In the genomic region with DNA sequence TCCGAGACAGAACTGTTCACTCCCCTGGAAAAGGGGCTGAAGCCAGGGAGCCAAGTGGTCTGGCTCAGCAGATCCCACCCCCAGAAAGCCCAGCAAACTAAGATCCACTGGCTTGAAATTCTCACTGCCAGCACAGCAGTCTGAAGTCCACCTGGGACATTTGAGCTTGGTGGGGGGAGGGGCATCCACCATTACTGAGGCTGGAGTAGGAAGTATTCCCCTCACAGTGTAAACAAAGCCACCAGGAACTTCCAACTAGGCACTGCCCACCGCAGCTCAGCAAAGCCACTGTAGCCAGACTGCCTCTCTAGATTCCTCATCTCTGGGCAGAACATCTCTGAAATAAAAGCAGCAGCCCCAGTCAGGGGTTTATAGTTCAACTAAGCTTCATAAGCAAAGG, we compare ENCODE assay signal across 6 cellular contexts.
DNase-seq lines count a peak whose midpoint lies in the region; ATAC-seq, FAIRE-seq and TF ChIP-seq lines count a peak whose summit lies in the region.
"Not testable (repeated sequence)": the region's sequence is repeated elsewhere in the genome, so short reads cannot be mapped to it uniquely, and the experiment has no call there.

No MANE protein-coding gene starts in this region.

- TF ChIP-seq EP300 in HepG2 (IDR thresholded peaks at IDR 0.05; ENCODE audit: low read depth in 2 of 2, low read length in 2 of 2); HepG2 (CRISPR knock-in tag; IDR thresholded peaks at IDR 0.05; ENCODE audit: borderline replicate concordance); stomach (IDR thresholded peaks at IDR 0.05): not testable (repeated sequence)

- H3K4me3 ChIP-seq in hepatocyte, stomach: not testable (repeated sequence)
- peak overlapping the region in 1 of 3 experiments; percentile 37; a peak in 2 of 6 replicates for H3K4me3 ChIP-seq in HepG2 (replicated peaks in 1 of 3; ENCODE audit: insufficient read depth in 1 of 3, low read depth in 2 of 3, low read length in 3 of 3)

- not testable (repeated sequence) for H3K4me2 ChIP-seq in hepatocyte
- H3K4me2 ChIP-seq in HepG2 (ENCODE audit: low read depth, low read length), result peak overlapping the region; percentile 51

- POLR2A ChIA-PET in HepG2 (lab: Yijun Ruan, JAX), result not testable (repeated sequence)

- H3K27me3 ChIP-seq in hepatocyte; HepG2 (ENCODE audit: control insufficient read depth in 1 of 2, insufficient read depth in 2 of 2, low read length in 2 of 2); stomach: not testable (repeated sequence)

- TF ChIP-seq POLR2A in HepG2 (IDR thresholded peaks at IDR 0.05; ENCODE audit: insufficient read depth in 1 of 2, low read depth in 2 of 2, low read length in 2 of 2); stomach (IDR thresholded peaks at IDR 0.05): not testable (repeated sequence)

- not testable (repeated sequence) for H3K27ac ChIP-seq in hepatocyte; HepG2 (ENCODE audit: extremely low read length, insufficient read depth, low read length); stomach

- H3K9ac ChIP-seq in HepG2 (ENCODE audit: insufficient read depth, low read depth, low read length), result not testable (repeated sequence)

- H3K9me3 ChIP-seq in hepatocyte (ENCODE audit: low read depth); HepG2 (ENCODE audit: low read length); stomach: not testable (repeated sequence)

- TF ChIP-seq CTCF in hepatocyte (IDR thresholded peaks at IDR 0.05; ENCODE audit: poor library complexity); HepG2 (CRISPR knock-in tag; IDR thresholded peaks at IDR 0.05); stomach (IDR thresholded peaks at IDR 0.05): not testable (repeated sequence)

- not testable (repeated sequence) for H2AFZ ChIP-seq in hepatocyte
- peak overlapping the region; percentile 15 for H2AFZ ChIP-seq in HepG2 (ENCODE audit: low read length)

- not testable (repeated sequence) for H3K9me2 ChIP-seq in hepatocyte (replicated peaks; ENCODE audit: insufficient read depth)

- not testable (repeated sequence) for H3K79me2 ChIP-seq in hepatocyte; HepG2 (ENCODE audit: insufficient read depth, low read length)

- DNase-seq in DMS53 (lab: John Stamatoyannopoulos, UW) (peak; percentile 16), HT-29 (ENCODE audit: low spot score) (peak; percentile 23), NCI-H69 (lab: John Stamatoyannopoulos, UW) (peak; percentile 45), hepatocyte (ENCODE audit: low spot score) (peak; percentile 38), HepG2 (ENCODE audit: low spot score) (peak; percentile 55), stomach (peak; percentile 52)

- in situ Hi-C loops in HepG2 (cut with HindIII; ENCODE audit: extremely low pct_ligation_motif_present, low pct_unique_long_range_greater_than_20kb), result not testable (repeated sequence)

- not testable (repeated sequence) for BruUV-seq in HepG2 (replicated peaks; lab: Mats Ljungman, UMichigan)

- not testable (repeated sequence) for FAIRE-seq in HepG2 (lab: Jason Lieb, UNC)

- peak; percentile 52 for ATAC-seq in HepG2

- not testable (repeated sequence) for TF ChIP-seq RAD21 in HepG2 (CRISPR knock-in tag; IDR thresholded peaks at IDR 0.05)

- 58% methylated on average over 2 of the region's 2 CpGs for WGBS in hepatocyte (ENCODE audit: low lambda C conversion rate, missing lambda C conversion rate)
- WGBS in HepG2 (ENCODE audit: low lambda C conversion rate), result 8% methylated on average over 2 of the region's 2 CpGs
- 60 to 71% (median 64%) methylated on average over 2 of the region's 2 CpGs for WGBS in stomach, 5 donors

- H3K4me1 ChIP-seq in hepatocyte (ENCODE audit: insufficient read depth), result not testable (repeated sequence)
- peaks cover 12% of the 10 kb centered on the region for H3K4me1 ChIP-seq in HepG2 (ENCODE audit: insufficient read depth, low read length)
- peaks cover 0 to 16% (median 7%) of the 10 kb centered on the region in 4 donors for H3K4me1 ChIP-seq in stomach

- CTCF ChIA-PET in HepG2 (lab: Yijun Ruan, JAX; ENCODE audit: low intra/inter-chr PET ratio, low total read pairs), result not testable (repeated sequence)

- H3K36me3 ChIP-seq in hepatocyte (replicated peaks; ENCODE audit: insufficient read depth, low read depth); HepG2 (replicated peaks in 1 of 2; ENCODE audit: control insufficient read depth in 1 of 2, insufficient read depth in 2 of 2, low read length in 2 of 2); stomach: not testable (repeated sequence)

- not testable (repeated sequence) for H4K20me1 ChIP-seq in hepatocyte (ENCODE audit: insufficient read depth, poor library complexity, severe bottlenecking); HepG2 (ENCODE audit: insufficient read depth, low read length)

- intact Hi-C loops in HepG2 (cut with micrococcal nuclease; ENCODE audit: unreplicated experiment); stomach (cut with DNase I; ENCODE audit: low total_unique reads): not testable (repeated sequence)

TF ChIP-seq in HepG2, 621 proteins besides CTCF, POLR2A, EP300 and RAD21 (continues in another document):
- TF ChIP-seq FOXA3 (CRISPR knock-in tag; IDR thresholded peaks at IDR 0.05), result peak; percentile 69
- TF ChIP-seq ZNF788 (CRISPR knock-in tag; IDR thresholded peaks at IDR 0.05; ENCODE audit: borderline replicate concordance), result peak; percentile 30; the same call in 1 of the 2 replicates
- peak; percentile 34 for TF ChIP-seq TEAD3 (CRISPR knock-in tag; optimal IDR thresholded peaks at IDR 0.05; ENCODE audit: borderline replicate concordance)
- TF ChIP-seq FOXA1 (IDR thresholded peaks at IDR 0.05); HNF4G (CRISPR knock-in tag; IDR thresholded peaks at IDR 0.05; ENCODE audit: borderline replicate concordance, low read depth): not testable (repeated sequence)
- peak; percentile 78 for TF ChIP-seq FOXA1 (CRISPR knock-in tag; IDR thresholded peaks at IDR 0.05)
- TF ChIP-seq, protein P1, sequence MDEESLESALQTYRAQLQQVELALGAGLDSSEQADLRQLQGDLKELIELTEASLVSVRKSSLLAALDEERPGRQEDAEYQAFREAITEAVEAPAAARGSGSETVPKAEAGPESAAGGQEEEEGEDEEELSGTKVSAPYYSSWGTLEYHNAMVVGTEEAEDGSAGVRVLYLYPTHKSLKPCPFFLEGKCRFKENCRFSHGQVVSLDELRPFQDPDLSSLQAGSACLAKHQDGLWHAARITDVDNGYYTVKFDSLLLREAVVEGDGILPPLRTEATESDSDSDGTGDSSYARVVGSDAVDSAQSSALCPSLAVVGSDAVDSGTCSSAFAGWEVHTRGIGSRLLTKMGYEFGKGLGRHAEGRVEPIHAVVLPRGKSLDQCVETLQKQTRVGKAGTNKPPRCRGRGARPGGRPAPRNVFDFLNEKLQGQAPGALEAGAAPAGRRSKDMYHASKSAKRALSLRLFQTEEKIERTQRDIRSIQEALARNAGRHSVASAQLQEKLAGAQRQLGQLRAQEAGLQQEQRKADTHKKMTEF (CRISPR knock-in tag; IDR thresholded peaks at IDR 0.05), result 0 out of 2 replicates have a peak, but pooled peaks have one; percentile 28
- 0 out of 2 replicates have a peak, but pooled peaks have one; percentile 11 for TF ChIP-seq HNF4G (IDR thresholded peaks at IDR 0.05; ENCODE audit: borderline replicate concordance, low read depth, low read length)
- TF ChIP-seq, protein P2, sequence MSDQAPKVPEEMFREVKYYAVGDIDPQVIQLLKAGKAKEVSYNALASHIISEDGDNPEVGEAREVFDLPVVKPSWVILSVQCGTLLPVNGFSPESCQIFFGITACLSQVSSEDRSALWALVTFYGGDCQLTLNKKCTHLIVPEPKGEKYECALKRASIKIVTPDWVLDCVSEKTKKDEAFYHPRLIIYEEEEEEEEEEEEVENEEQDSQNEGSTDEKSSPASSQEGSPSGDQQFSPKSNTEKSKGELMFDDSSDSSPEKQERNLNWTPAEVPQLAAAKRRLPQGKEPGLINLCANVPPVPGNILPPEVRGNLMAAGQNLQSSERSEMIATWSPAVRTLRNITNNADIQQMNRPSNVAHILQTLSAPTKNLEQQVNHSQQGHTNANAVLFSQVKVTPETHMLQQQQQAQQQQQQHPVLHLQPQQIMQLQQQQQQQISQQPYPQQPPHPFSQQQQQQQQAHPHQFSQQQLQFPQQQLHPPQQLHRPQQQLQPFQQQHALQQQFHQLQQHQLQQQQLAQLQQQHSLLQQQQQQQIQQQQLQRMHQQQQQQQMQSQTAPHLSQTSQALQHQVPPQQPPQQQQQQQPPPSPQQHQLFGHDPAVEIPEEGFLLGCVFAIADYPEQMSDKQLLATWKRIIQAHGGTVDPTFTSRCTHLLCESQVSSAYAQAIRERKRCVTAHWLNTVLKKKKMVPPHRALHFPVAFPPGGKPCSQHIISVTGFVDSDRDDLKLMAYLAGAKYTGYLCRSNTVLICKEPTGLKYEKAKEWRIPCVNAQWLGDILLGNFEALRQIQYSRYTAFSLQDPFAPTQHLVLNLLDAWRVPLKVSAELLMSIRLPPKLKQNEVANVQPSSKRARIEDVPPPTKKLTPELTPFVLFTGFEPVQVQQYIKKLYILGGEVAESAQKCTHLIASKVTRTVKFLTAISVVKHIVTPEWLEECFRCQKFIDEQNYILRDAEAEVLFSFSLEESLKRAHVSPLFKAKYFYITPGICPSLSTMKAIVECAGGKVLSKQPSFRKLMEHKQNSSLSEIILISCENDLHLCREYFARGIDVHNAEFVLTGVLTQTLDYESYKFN (CRISPR knock-in tag; conservative IDR thresholded peaks at IDR 0.05), result peak; percentile 58
- TF ChIP-seq FOXK1 (CRISPR knock-in tag; IDR thresholded peaks at IDR 0.05; ENCODE audit: borderline replicate concordance, low read depth), result peak; percentile 38; the same call in 1 of the 2 replicates
- peak; percentile 38; the same call in 1 of the 2 replicates for TF ChIP-seq GABPB1 (CRISPR knock-in tag; IDR thresholded peaks at IDR 0.05)
